ENCODE assay signal across 8 cellular contexts in the genomic region with DNA sequence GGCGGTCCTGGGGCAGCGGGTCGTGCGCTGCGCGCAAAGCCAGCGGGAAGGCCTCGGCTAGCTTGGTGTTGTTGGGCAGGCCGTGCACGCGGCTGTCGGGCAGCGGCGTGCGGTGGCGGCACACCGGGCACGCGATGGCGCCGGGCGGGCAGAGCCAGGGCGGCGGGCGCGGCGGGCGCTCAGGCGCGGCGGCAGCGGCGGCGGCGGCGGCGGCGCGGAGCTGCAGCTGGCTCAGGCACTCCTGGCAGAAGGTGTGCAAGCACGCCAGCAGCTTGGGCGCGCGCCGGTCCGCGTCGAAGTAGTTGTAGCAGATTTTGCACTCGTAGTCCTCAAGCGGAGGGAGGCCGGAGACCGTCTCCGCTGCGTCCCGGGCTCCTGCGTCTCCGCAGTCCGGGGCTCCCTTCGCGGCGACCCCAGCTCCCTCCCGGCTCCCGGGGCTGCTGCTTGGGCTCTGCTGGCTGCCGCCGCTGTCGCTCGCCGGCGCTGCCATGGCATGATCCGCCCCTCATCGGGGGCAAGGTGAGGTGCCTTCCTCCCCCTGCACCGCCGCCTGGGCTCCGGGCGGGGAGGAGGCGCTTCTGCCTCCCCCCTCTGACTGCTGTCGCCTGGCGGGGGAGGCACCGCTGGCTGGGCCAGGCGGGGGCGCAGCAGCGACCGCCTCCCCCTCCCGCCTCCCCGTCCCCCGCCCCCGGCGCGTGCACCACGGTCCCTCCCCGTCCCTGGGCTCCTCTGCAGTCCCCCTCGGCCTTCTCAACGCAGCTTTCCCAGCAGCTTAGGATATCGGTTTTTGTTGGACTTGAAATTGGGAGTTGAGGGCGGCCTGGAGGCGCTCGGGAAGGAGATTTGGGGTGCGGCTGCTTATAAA. TPM values are rescaled to one million over a fixed set of nuclear protein-coding genes. Genes with fewer than 3 reads are reported as not detected.
DNase-seq lines count a peak whose midpoint lies in the region; ATAC-seq and TF ChIP-seq lines count a peak whose summit lies in the region.

No MANE protein-coding gene starts in this region.

- H4K20me1 ChIP-seq in KMS-11 (ENCODE audit: insufficient read depth): no peaks in the 10 kb centered on the region

- no peaks in the 10 kb centered on the region for H3K36me3 ChIP-seq in KMS-11 (ENCODE audit: insufficient read depth)
- no peaks in the 10 kb centered on the region for H3K36me3 ChIP-seq in heart right ventricle

- H2AFZ ChIP-seq in KMS-11 (ENCODE audit: low read depth): peak overlapping the region; percentile 51

- peak overlapping the region; percentile 78 for H3K4me3 Mint-ChIP-seq in WTC11

- H3K4me1 ChIP-seq in KMS-11 (ENCODE audit: low read depth, poor library complexity, severe bottlenecking): peaks cover 48% of the 10 kb centered on the region
- peaks cover 0 to 26% (median 16%) of the 10 kb centered on the region in 9 donors for H3K4me1 ChIP-seq in heart right ventricle

- WGBS in heart right ventricle, 2 donors: 1% methylated on average over 62 to 95 of the region's 97 CpGs

- no peaks in the 10 kb centered on the region for H3K27me3 ChIP-seq in KMS-11 (ENCODE audit: insufficient read depth, low read depth)
- H3K27me3 ChIP-seq in heart right ventricle: peaks cover 0 to 87% (median 57%) of the 10 kb centered on the region in 7 donors

- H3K9ac ChIP-seq in KMS-11: peak overlapping the region; percentile 63

- H3K79me2 ChIP-seq in KMS-11 (ENCODE audit: insufficient read depth, low read depth): no peaks in the 10 kb centered on the region

- DNase-seq in activated effector memory CD4-positive, alpha-beta T cell treated with anti-CD3 and anti-CD28 coated beads, Interleukin-2, amount 50 U/mL, for 16 hours: peak; percentile 72
- no peak for DNase-seq in activated effector memory CD4-positive, alpha-beta T cell treated with Interleukin-2 at 50 U/mL for 16 hours
- DNase-seq in WTC11 (ENCODE audit: low spot score) (peak; percentile 71), heart right ventricle (peak in 1 of 2 donors; percentile 35), sciatic nerve (ENCODE audit: low spot score) (peak; percentile 54), OCI-M2 (lab: John Stamatoyannopoulos, UW; ENCODE audit: unreplicated experiment) (no peak)

- peaks cover 11% of the 10 kb centered on the region for H3K4me1 Mint-ChIP-seq in WTC11

- H3K9me3 ChIP-seq in heart right ventricle: no peaks in the 10 kb centered on the region

- H3K27ac Mint-ChIP-seq in WTC11: no peak overlapping the region

- H3K4me2 ChIP-seq in KMS-11: peak overlapping the region; percentile 81

- intact Hi-C loops in heart right ventricle (cut with DNase I): loop anchor here (2.0 to 10.0 kb wide), 11 partner anchors 105 to 295 kb away; partner anchors contain the start of gene SGPP2 (in 1 of the 10)
- intact Hi-C loops in sciatic nerve (cut with DNase I): no loop called here

- POLR2A ChIA-PET in WTC11 (lab: Charles Lee): interaction anchor here (0.6 to 1.0 kb wide), 3 partner anchors 19 to 114 kb away, joined by 3 to 4 read pairs (median 3); no protein-coding TSS in a partner anchor

- no peaks in the 10 kb centered on the region for H3K9me3 Mint-ChIP-seq in WTC11

- H3K27ac ChIP-seq in KMS-11 (peak overlapping the region; percentile 70), heart right ventricle (peak overlapping the region in 9 of 10 donors; percentile 16 to 70 (median 43))

- peaks cover 93% of the 10 kb centered on the region for H3K27me3 Mint-ChIP-seq in WTC11 (ENCODE audit: low read depth)

- CTCF ChIA-PET in WTC11 (lab: Charles Lee): interaction anchor here (0.5 to 2.7 kb wide), 11 partner anchors 13 to 748 kb away, joined by 3 to 20 read pairs (median 4); partner anchors contain the start of gene PAX3

- H3K36me3 Mint-ChIP-seq in WTC11: no peaks in the 10 kb centered on the region

- no peak for TF ChIP-seq CTCF in KMS-11 (conservative IDR thresholded peaks at IDR 0.05; ENCODE audit: low read depth, low read length)
- no peak for TF ChIP-seq CTCF in WTC11 (IDR thresholded peaks at IDR 0.05)
- TF ChIP-seq CTCF in heart right ventricle (IDR thresholded peaks at IDR 0.05): peak in 2 of 9 donors; percentile 16 to 22

- ATAC-seq in GM21786 (IDR thresholded peaks at IDR 0.05; ENCODE audit: unreplicated experiment): peak; percentile 39
- ATAC-seq in WTC11: peak; percentile 54
- peak; percentile 12 to 73 (median 53) for ATAC-seq in heart right ventricle
- ATAC-seq in sciatic nerve: no peak

- no peak overlapping the region for H3K4me3 ChIP-seq in KMS-11 (IDR thresholded peaks at IDR 0.05; ENCODE audit: insufficient read depth, low read depth, low read length)
- H3K4me3 ChIP-seq in heart right ventricle: peak overlapping the region; percentile 41 to 63 (median 57)

TF ChIP-seq in WTC11, 78 proteins besides CTCF, POLR2A, EP300 and RAD21:
- TF ChIP-seq USF2 (CRISPR knock-in tag; IDR thresholded peaks at IDR 0.05) (no peak), ATF6 (CRISPR knock-in tag; IDR thresholded peaks at IDR 0.05) (0 out of 2 replicates have a peak, but pooled peaks have one; percentile 57)
TF ChIP-seq in WTC11: peak in this region for 1.

RNA-seq across cellular contexts. Expression of gene PAX3, which starts 21.0 kb away (rescaled TPM):
- total RNA-seq in WTC11 (2021) (not detected in 3 replicates), heart right ventricle (not detected), sciatic nerve (not detected)
- under 1 TPM in 1 of 2 donors, not detected in 1; 0.01 TPM for polyA plus RNA-seq in heart right ventricle

Comparison
In these comparisons a context has a peak if more than half of its experiments do, and no peak if none do; other contexts are left out.
1. DNase-seq: peak in activated effector memory CD4-positive, alpha-beta T cell treated with anti-CD3 and anti-CD28 coated beads, Interleukin-2, amount 50 U/mL, for 16 hours (single experiment), WTC11 (single experiment) and sciatic nerve (single experiment); none in activated effector memory CD4-positive, alpha-beta T cell treated with Interleukin-2 at 50 U/mL for 16 hours (single experiment) and OCI-M2 (single experiment).